Comparison of ENCODE assay signal across 8 cellular contexts in genomic region chr11:83292709-83293435, GRCh38. TPM values are rescaled to one million over a fixed set of nuclear protein-coding genes. Genes with fewer than 3 reads are reported as not detected.
DNase-seq lines count a peak whose midpoint lies in the region; ATAC-seq and TF ChIP-seq lines count a peak whose summit lies in the region.

No MANE protein-coding gene starts in this region.

- H3K4me1 ChIP-seq in CD4-positive, alpha-beta memory T cell (ENCODE audit: insufficient read depth, low read length), result no peaks in the 10 kb centered on the region

- no peak overlapping the region for H3K27ac ChIP-seq in CD4-positive, alpha-beta memory T cell (ENCODE audit: low read depth, low read length)

- peak; percentile 83 for TF ChIP-seq CTCF in fibroblast of villous mesenchyme (IDR thresholded peaks at IDR 0.05; ENCODE audit: insufficient read depth, low read depth, low read length)

- peak overlapping the region in 6 of 8 donors; percentile 12 to 69 (median 44) for H3K4me3 Mint-ChIP-seq in CD4-positive, alpha-beta memory T cell

- CTCF ChIA-PET in CD4-positive, alpha-beta memory T cell (lab: Charles Lee; ENCODE audit: partially characterized antibody), result interaction anchor here (0.7 to 2.9 kb wide), 17 partner anchors 10 to 525 kb away, joined by 3 to 30 read pairs (median 5); partner anchors contain the start of genes DDIAS and PRCP

- peak overlapping the region in 2 of 7 donors; percentile 35 to 41 for H3K27ac Mint-ChIP-seq in CD4-positive, alpha-beta memory T cell

- no peaks in the 10 kb centered on the region for H3K36me3 ChIP-seq in CD4-positive, alpha-beta memory T cell (ENCODE audit: insufficient read depth, low read length)

- no peaks in the 10 kb centered on the region for H3K9me3 ChIP-seq in CD4-positive, alpha-beta memory T cell (ENCODE audit: control insufficient read depth in 1 of 2, low read length in 2 of 2)

- no peaks in the 10 kb centered on the region for H3K27me3 ChIP-seq in CD4-positive, alpha-beta memory T cell (ENCODE audit: insufficient read depth, low read length)

- H3K9me3 Mint-ChIP-seq in CD4-positive, alpha-beta memory T cell, result no peaks in the 10 kb centered on the region

- H3K36me3 Mint-ChIP-seq in CD4-positive, alpha-beta memory T cell, result no peaks in the 10 kb centered on the region

- peak in 4 of 5 donors; percentile 26 to 45 (median 28) for DNase-seq in CD4-positive, alpha-beta memory T cell
- DNase-seq in NCI-H226 (peak; percentile 21), activated T-cell treated with anti-CD3 and anti-CD28 coated beads for 4 hours (peak; percentile 25), fibroblast of villous mesenchyme (ENCODE audit: low read depth) (peak; percentile 63), occipital lobe (lab: John Stamatoyannopoulos, UW) (peak; percentile 24), T-helper 9 cell (no peak)

- ATAC-seq in GM18519 (IDR thresholded peaks at IDR 0.05; ENCODE audit: low FRiP score, unreplicated experiment) (peak; percentile 56), HG03066 (IDR thresholded peaks at IDR 0.05; ENCODE audit: low read depth, unreplicated experiment) (peak; percentile 61)

- no peak overlapping the region for H3K4me3 ChIP-seq in CD4-positive, alpha-beta memory T cell (ENCODE audit: low read length in 2 of 2)
- no peak overlapping the region for H3K4me3 ChIP-seq in fibroblast of villous mesenchyme (ENCODE audit: low read depth, low read length)

- peaks cover 7 to 12% of the 10 kb centered on the region in 2 donors for H3K27me3 Mint-ChIP-seq in CD4-positive, alpha-beta memory T cell

- POLR2A ChIA-PET in CD4-positive, alpha-beta memory T cell (lab: Charles Lee; ENCODE audit: partially characterized antibody), result interaction anchor here (0.6 kb wide), 1 partner anchor 106 kb away, joined by 3 read pairs; no protein-coding TSS in a partner anchor

- H3K4me1 Mint-ChIP-seq in CD4-positive, alpha-beta memory T cell, result peaks cover 3 to 5% (median 4%) of the 10 kb centered on the region in 4 donors

- intact Hi-C loops in CD4-positive, alpha-beta memory T cell (cut with micrococcal nuclease), result no loop called here

RNA-seq across cellular contexts. Expression of gene CCDC90B, which starts 6.7 kb away (rescaled TPM):
- 10 to 100 TPM; 37.6 to 38.0 TPM for total RNA-seq in CD4-positive, alpha-beta memory T cell
- 10 to 100 TPM; 60.8 to 79.5 TPM for polyA plus RNA-seq in CD4-positive, alpha-beta memory T cell
- 58.3 and 73.0 TPM in 2 replicates for total RNA-seq in fibroblast of villous mesenchyme
- total RNA-seq in occipital lobe, result 166 TPM
